Comparison of ENCODE assay signal across 14 cellular contexts in the genomic region with DNA sequence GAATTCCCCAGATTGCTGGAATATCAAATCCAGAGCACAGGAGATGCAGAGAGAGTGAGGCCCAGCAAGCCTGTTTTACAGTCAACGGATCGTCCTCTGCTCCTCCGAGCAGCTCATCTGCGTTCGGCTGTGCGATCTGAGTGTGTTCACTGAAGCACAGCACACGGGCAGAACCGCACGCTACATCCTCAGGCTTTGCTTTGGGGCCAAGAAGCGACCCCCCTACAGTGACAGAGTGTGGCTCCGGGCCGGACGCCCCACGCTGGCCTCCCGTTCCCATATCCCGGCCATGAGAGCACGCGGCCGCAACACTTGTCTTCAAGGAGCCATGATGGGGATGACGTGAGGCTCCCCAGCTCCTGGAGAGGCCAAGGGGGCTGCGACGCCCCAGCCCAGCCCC.
"Had no signal": no experiment of that assay in that cellular context is flagged by ENCODE, and none has a peak within 500 bp of the region (broad histone marks: within the 10 kb centered on the region; RNA-seq: fewer than 3 reads in every experiment).

No MANE protein-coding gene starts in this region.

- DNase-seq: central memory CD4-positive, alpha-beta T cell; cortex of kidney; dorsolateral prefrontal cortex; effector CD8-positive, alpha-beta T cell; islet precursor cell; mammary epithelial cell; naive thymus-derived CD8-positive, alpha-beta T cell; occipital lobe; stimulated activated naive CD4-positive, alpha-beta T cell treated with Interleukin-2 at 50 U/mL for 16 hours; trophoblast cell had no signal

- H3K9me3 ChIP-seq: pancreas, prostate gland had no signal

- H3K4me3 ChIP-seq: dorsolateral prefrontal cortex, mucosa of descending colon, pancreas, prostate gland had no signal

- H3K27me3 ChIP-seq: pancreas had no signal

- H3K4me1 ChIP-seq: pancreas, prostate gland had no signal

- H3K27ac ChIP-seq: dorsolateral prefrontal cortex, pancreas, prostate gland had no signal

- H3K4me3 Mint-ChIP-seq: naive thymus-derived CD8-positive, alpha-beta T cell; neural crest cell had no signal

- H3K36me3 ChIP-seq: pancreas, prostate gland had no signal
